Comparison of ENCODE assay signal across 15 cellular contexts in the genomic region with DNA sequence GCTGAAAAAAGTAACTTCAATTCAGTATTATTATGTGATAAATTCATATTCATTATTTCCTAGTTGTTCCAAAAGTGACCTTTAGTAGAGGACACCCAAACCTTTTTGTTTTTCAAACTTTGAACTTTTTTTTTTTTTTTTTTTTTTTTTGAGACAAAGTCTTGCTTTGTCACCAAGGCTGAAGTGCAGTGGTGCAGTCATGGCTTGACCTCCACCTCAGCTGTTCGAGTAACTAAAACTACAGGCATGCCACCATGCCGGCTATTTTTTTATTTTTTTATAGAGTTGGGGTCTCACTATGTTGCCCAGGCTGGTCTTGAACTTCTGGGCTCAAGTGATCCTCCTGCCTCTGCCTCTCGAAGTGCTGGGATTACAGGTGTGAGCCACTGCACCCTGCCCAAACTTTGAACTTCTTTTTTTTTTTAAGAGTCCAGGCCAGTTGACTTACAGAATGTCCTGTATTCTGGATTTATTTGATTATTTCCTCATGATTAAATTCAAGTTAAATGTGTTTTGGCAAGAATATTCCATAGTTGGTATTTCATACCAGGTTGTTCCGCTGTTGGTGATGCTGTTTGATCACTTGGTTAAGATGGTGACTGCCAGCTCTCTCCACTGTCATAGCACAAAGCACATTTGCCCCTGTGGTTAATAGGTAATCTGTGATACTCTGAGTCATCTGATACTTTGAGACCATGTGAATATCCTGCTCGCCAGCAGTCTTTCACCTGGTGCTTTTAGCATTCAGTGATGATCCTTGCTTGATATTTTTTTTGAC. TPM values are rescaled to one million over a fixed set of nuclear protein-coding genes. Genes with fewer than 3 reads are reported as not detected.
DNase-seq lines count a peak whose midpoint lies in the region; ATAC-seq, FAIRE-seq and TF ChIP-seq lines count a peak whose summit lies in the region.
"Had no signal": no experiment of that assay in that cellular context is flagged by ENCODE, and none has a peak within 500 bp of the region (broad histone marks: within the 10 kb centered on the region; RNA-seq: fewer than 3 reads in every experiment).

No MANE protein-coding gene starts in this region.

- peaks cover 9% of the 10 kb centered on the region; the same call in 1 of the 2 replicates for H4K20me1 ChIP-seq in HepG2 (ENCODE audit: insufficient read depth, low read length)

- H3K4me1 ChIP-seq in HepG2 (ENCODE audit: insufficient read depth, low read length) = peaks cover 33% of the 10 kb centered on the region

- CTCF ChIA-PET in HepG2 (lab: Yijun Ruan, JAX; ENCODE audit: low intra/inter-chr PET ratio, low total read pairs) = no interaction called here

- H3K36me3 ChIP-seq in HepG2 (replicated peaks in 1 of 2; ENCODE audit: control insufficient read depth in 1 of 2, insufficient read depth in 2 of 2, low read length in 2 of 2) = peaks cover 18 to 48% of the 10 kb centered on the region in 2 experiments

- peaks cover 62% of the 10 kb centered on the region for H3K79me2 ChIP-seq in HepG2 (ENCODE audit: insufficient read depth, low read length)

- TF ChIP-seq POLR2A in HepG2 (IDR thresholded peaks at IDR 0.05; ENCODE audit: insufficient read depth in 1 of 2, low read depth in 2 of 2, low read length in 2 of 2) = no peak

- 53% methylated on average over 5 of the region's 5 CpGs for WGBS in HepG2 (ENCODE audit: low lambda C conversion rate)

- H2AFZ ChIP-seq in HepG2 (ENCODE audit: low read length) = no peak overlapping the region

- H3K9me3 ChIP-seq in HepG2 (ENCODE audit: low read length) = no peaks in the 10 kb centered on the region
- H3K9me3 ChIP-seq: BLaER1, right atrium auricular region had no signal

- TF ChIP-seq RAD21 in HepG2 (CRISPR knock-in tag; IDR thresholded peaks at IDR 0.05) = no peak

- ATAC-seq in GM21381 (IDR thresholded peaks at IDR 0.05; ENCODE audit: unreplicated experiment) (peak; percentile 54), HepG2 (peak; percentile 97), GM21723 (IDR thresholded peaks at IDR 0.05; ENCODE audit: unreplicated experiment) (no peak)
- ATAC-seq: Panc1 had no signal

- peak; percentile 76 for DNase-seq in DMS53 (lab: John Stamatoyannopoulos, UW)
- peak; percentile 73 for DNase-seq in NCI-H2107 treated with DMSO at 0.1 percent for 48 hours (lab: John Stamatoyannopoulos, UW; ENCODE audit: unreplicated experiment)
- peak; percentile 79 for DNase-seq in HepG2 (ENCODE audit: low spot score)
- DNase-seq in DMS 273 treated with DMSO at 0.1 percent for 48 hours (lab: John Stamatoyannopoulos, UW) = no peak
- no peak for DNase-seq in effector CD8-positive, alpha-beta T cell (lab: John Stamatoyannopoulos, UW)
- DNase-seq in urothelium cell line (ENCODE audit: low spot score) = no peak
- DNase-seq: activated CD4-positive, alpha-beta memory T cell treated with anti-CD3 and anti-CD28 coated beads, Interleukin-2, amount 10 ng/mL, durations not matched to agents 7 days and 5 days; activated naive CD4-positive, alpha-beta T cell treated with anti-CD3 and anti-CD28 coated beads, Interleukin-2, amount 10 ng/mL, durations not matched to agents 7 days and 5 days; NCI-H2081 treated with DMSO at 0.1 percent for 48 hours; substantia nigra had no signal

- no TSS peak for BruUV-seq in HepG2 (replicated peaks; lab: Mats Ljungman, UMichigan)

- peak; percentile 86 for FAIRE-seq in HepG2 (lab: Jason Lieb, UNC)
- no peak for FAIRE-seq in urothelium cell line (lab: Jason Lieb, UNC)

- intact Hi-C loops in HepG2 (cut with micrococcal nuclease; ENCODE audit: unreplicated experiment) = loop anchor here (5.0 kb wide), 1 partner anchor 50 kb away; a partner anchor contains a TSS

- TF ChIP-seq CTCF in HepG2 (CRISPR knock-in tag; IDR thresholded peaks at IDR 0.05) = no peak

- no peaks in the 10 kb centered on the region for H3K27me3 ChIP-seq in HepG2 (ENCODE audit: control insufficient read depth in 1 of 2, insufficient read depth in 2 of 2, low read length in 2 of 2)
- H3K27me3 ChIP-seq: BLaER1, right atrium auricular region had no signal

- no peak overlapping the region for H3K9ac ChIP-seq in HepG2 (ENCODE audit: insufficient read depth, low read depth, low read length)
- H3K9ac ChIP-seq: BLaER1 had no signal

- TF ChIP-seq EP300 in HepG2 (IDR thresholded peaks at IDR 0.05; ENCODE audit: low read depth in 2 of 2, low read length in 2 of 2) (no peak), HepG2 (CRISPR knock-in tag; IDR thresholded peaks at IDR 0.05; ENCODE audit: borderline replicate concordance) (no peak)

- in situ Hi-C loops in HepG2 (cut with HindIII; ENCODE audit: extremely low pct_ligation_motif_present, low pct_unique_long_range_greater_than_20kb) = no loop called here

- H3K27ac ChIP-seq in HepG2 (ENCODE audit: extremely low read length, insufficient read depth, low read length) = peak overlapping the region; percentile 25
- H3K27ac ChIP-seq: BLaER1, right atrium auricular region had no signal

- no peak overlapping the region for H3K4me3 ChIP-seq in HepG2 (replicated peaks in 1 of 3; ENCODE audit: insufficient read depth in 1 of 3, low read depth in 2 of 3, low read length in 3 of 3)
- H3K4me3 ChIP-seq: BLaER1, right atrium auricular region had no signal

- POLR2A ChIA-PET in HepG2 (lab: Yijun Ruan, JAX) = no interaction called here

- H3K4me2 ChIP-seq in HepG2 (ENCODE audit: low read depth, low read length) = peak overlapping the region; percentile 40
- H3K4me2 ChIP-seq: BLaER1 had no signal

TF ChIP-seq in HepG2, 621 proteins besides CTCF, POLR2A, EP300 and RAD21 (continues in another document):
- TF ChIP-seq EEA1 (CRISPR knock-in tag; IDR thresholded peaks at IDR 0.05; ENCODE audit: borderline replicate concordance) = no peak
- no peak for TF ChIP-seq SYNCRIP (IDR thresholded peaks at IDR 0.05; ENCODE audit: insufficient read depth, low read depth, low read length)
- TF ChIP-seq, protein P1, sequence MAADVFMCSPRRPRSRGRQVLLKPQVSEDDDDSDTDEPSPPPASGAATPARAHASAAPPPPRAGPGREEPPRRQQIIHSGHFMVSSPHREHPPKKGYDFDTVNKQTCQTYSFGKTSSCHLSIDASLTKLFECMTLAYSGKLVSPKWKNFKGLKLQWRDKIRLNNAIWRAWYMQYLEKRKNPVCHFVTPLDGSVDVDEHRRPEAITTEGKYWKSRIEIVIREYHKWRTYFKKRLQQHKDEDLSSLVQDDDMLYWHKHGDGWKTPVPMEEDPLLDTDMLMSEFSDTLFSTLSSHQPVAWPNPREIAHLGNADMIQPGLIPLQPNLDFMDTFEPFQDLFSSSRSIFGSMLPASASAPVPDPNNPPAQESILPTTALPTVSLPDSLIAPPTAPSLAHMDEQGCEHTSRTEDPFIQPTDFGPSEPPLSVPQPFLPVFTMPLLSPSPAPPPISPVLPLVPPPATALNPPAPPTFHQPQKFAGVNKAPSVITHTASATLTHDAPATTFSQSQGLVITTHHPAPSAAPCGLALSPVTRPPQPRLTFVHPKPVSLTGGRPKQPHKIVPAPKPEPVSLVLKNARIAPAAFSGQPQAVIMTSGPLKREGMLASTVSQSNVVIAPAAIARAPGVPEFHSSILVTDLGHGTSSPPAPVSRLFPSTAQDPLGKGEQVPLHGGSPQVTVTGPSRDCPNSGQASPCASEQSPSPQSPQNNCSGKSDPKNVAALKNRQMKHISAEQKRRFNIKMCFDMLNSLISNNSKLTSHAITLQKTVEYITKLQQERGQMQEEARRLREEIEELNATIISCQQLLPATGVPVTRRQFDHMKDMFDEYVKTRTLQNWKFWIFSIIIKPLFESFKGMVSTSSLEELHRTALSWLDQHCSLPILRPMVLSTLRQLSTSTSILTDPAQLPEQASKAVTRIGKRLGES (CRISPR knock-in tag; IDR thresholded peaks at IDR 0.05; ENCODE audit: borderline replicate concordance) = no peak
- peak; percentile 79; the same call in 1 of the 2 replicates for TF ChIP-seq SIX1 (CRISPR knock-in tag; IDR thresholded peaks at IDR 0.05; ENCODE audit: borderline replicate concordance)
- TF ChIP-seq SALL2 (CRISPR knock-in tag; IDR thresholded peaks at IDR 0.05) = no peak
- TF ChIP-seq RBM22 (optimal IDR thresholded peaks at IDR 0.05; ENCODE audit: low read length) = peak; percentile 15
- no peak for TF ChIP-seq ZNF775 (CRISPR knock-in tag; IDR thresholded peaks at IDR 0.05; ENCODE audit: borderline replicate concordance)
- TF ChIP-seq, protein P2, sequence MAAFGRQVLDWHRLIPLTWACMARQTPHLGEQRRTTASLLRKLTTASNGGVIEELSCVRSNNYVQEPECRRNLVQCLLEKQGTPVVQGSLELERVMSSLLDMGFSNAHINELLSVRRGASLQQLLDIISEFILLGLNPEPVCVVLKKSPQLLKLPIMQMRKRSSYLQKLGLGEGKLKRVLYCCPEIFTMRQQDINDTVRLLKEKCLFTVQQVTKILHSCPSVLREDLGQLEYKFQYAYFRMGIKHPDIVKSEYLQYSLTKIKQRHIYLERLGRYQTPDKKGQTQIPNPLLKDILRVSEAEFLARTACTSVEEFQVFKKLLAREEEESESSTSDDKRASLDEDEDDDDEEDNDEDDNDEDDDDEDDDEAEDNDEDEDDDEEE (CRISPR knock-in tag; IDR thresholded peaks at IDR 0.05) = no peak
- TF ChIP-seq ZNF766 (CRISPR knock-in tag; IDR thresholded peaks at IDR 0.05; ENCODE audit: borderline replicate concordance) = no peak
- TF ChIP-seq NCOA2 (CRISPR knock-in tag; IDR thresholded peaks at IDR 0.05) = no peak

RNA-seq across cellular contexts. Expression of a gene that starts 48.0 kb away (rescaled TPM):
- 18.6 and 39.5 TPM in 2 replicates for total RNA-seq in HepG2 (2016; rRNA removed; fragmentation: Illumina TruSeq; extraction: Trizol)
- total RNA-seq in HepG2 (2016; cell fraction: cytosol; rRNA removed; fragmentation: Illumina TruSeq; extraction: Trizol; ENCODE audit: low read depth) = 8.4 and 10.3 TPM in 2 replicates
- total RNA-seq in HepG2 (2016; cell fraction: insoluble cytoplasmic fraction; rRNA removed; fragmentation: Illumina TruSeq; extraction: Trizol) = 17.8 and 34.8 TPM in 2 replicates
- 22.3 and 22.4 TPM in 2 replicates for total RNA-seq in HepG2 (2016; cell fraction: membrane; rRNA removed; fragmentation: Illumina TruSeq; extraction: Trizol)
- 26.5 and 27.8 TPM in 2 replicates for total RNA-seq in HepG2 (2016; cell fraction: nucleus; rRNA removed; fragmentation: Illumina TruSeq; extraction: Trizol)
- polyA plus RNA-seq in HepG2 (2011; rRNA removed) = 40.5 and 48.5 TPM in 2 replicates
- polyA plus RNA-seq in HepG2 (2011; cell fraction: cytosol; rRNA removed) = 28.8 and 43.5 TPM in 2 replicates
- polyA plus RNA-seq in HepG2 (2011; cell fraction: nucleus; rRNA removed) = 25.8 and 29.7 TPM in 2 replicates
- 65.3 and 69.0 TPM in 2 replicates for polyA plus RNA-seq in HepG2 (2012)
- polyA plus RNA-seq in HepG2 (2016; cell fraction: cytosol; fragmentation: Illumina TruSeq; extraction: Trizol; ENCODE audit: low read depth) = 10.2 and 12.1 TPM in 2 replicates
- polyA plus RNA-seq in HepG2 (2016; cell fraction: insoluble cytoplasmic fraction; fragmentation: Illumina TruSeq; extraction: Trizol; ENCODE audit: low read depth) = 58.7 and 72.2 TPM in 2 replicates
- polyA plus RNA-seq in HepG2 (2016; cell fraction: membrane; fragmentation: Illumina TruSeq; extraction: Trizol; ENCODE audit: low read depth) = 23.4 and 25.9 TPM in 2 replicates
- 58.8 and 66.1 TPM in 2 replicates for polyA plus RNA-seq in HepG2 (2016; cell fraction: nucleus; fragmentation: Illumina TruSeq; extraction: Trizol; ENCODE audit: insufficient read depth, low read depth)
- 31.5 and 42.0 TPM in 2 replicates for polyA minus RNA-seq in HepG2 (2011; rRNA and poly(A)+ RNA removed; ENCODE audit: low replicate concordance)
- polyA minus RNA-seq in HepG2 (2011; cell fraction: cytosol; rRNA and poly(A)+ RNA removed) = 26.7 and 39.2 TPM in 2 replicates
- 50.6 and 58.1 TPM in 2 replicates for polyA minus RNA-seq in HepG2 (2011; cell fraction: nucleus; rRNA and poly(A)+ RNA removed)

Comparison
In these comparisons a context has a peak if more than half of its experiments do, and no peak if none do; other contexts are left out.
1. DNase-seq: peak in DMS53 (single experiment), NCI-H2107 treated with DMSO at 0.1 percent for 48 hours (single experiment) and HepG2 (single experiment); none in DMS 273 treated with DMSO at 0.1 percent for 48 hours (single experiment), effector CD8-positive, alpha-beta T cell (single experiment) and urothelium cell line (single experiment).